Comparison of ENCODE assay signal across 6 cellular contexts in genomic region chr1:43969416-43969745, GRCh38. TPM values are rescaled to one million over a fixed set of nuclear protein-coding genes. Genes with fewer than 3 reads are reported as not detected.
A peak's percentile ranks its signal among the peaks of the same experiment; 100 is the strongest.
DNase-seq lines count a peak whose midpoint lies in the region; ATAC-seq and TF ChIP-seq lines count a peak whose summit lies in the region.

No MANE protein-coding gene starts in this region.

- no peak overlapping the region for H3K27ac ChIP-seq in BLaER1 treated with 17β-estradiol and CSF1 and Interleukin-3, amounts not matched to agents 10 nM and 100 nM
- H3K27ac ChIP-seq in SK-N-MC: no peak overlapping the region
- H3K27ac ChIP-seq in lower lobe of right lung: no peak overlapping the region

- peaks cover 23 to 62% (median 51%) of the 10 kb centered on the region in 11 experiments for H3K36me3 ChIP-seq in BLaER1 treated with 17β-estradiol and CSF1 and Interleukin-3, amounts not matched to agents 10 nM and 100 nM
- H3K36me3 ChIP-seq in SK-N-MC (ENCODE audit: insufficient read depth, low read length) (peaks cover 6% of the 10 kb centered on the region; the same call in 1 of the 2 replicates), lower lobe of right lung (peaks cover 37% of the 10 kb centered on the region)

- ATAC-seq in lower lobe of right lung (no peak), GM21367 (IDR thresholded peaks at IDR 0.05; ENCODE audit: unreplicated experiment) (no peak)

- peak overlapping the region in 8 of 10 experiments; percentile 76 to 94 (median 88); a peak in 8 of 20 replicates for H3K4me3 ChIP-seq in BLaER1 treated with 17β-estradiol and CSF1 and Interleukin-3, amounts not matched to agents 10 nM and 100 nM
- H3K4me3 ChIP-seq in SK-N-MC (peak overlapping the region; percentile 91), lower lobe of right lung (peak overlapping the region; percentile 97)

- H3K4me1 ChIP-seq in BLaER1 treated with 17β-estradiol and CSF1 and Interleukin-3, amounts not matched to agents 10 nM and 100 nM: peaks cover 20 to 26% (median 23%) of the 10 kb centered on the region in 10 experiments
- peaks cover 26% of the 10 kb centered on the region for H3K4me1 ChIP-seq in lower lobe of right lung

- no peaks in the 10 kb centered on the region for H3K27me3 ChIP-seq in BLaER1 treated with 17β-estradiol and CSF1 and Interleukin-3, amounts not matched to agents 10 nM and 100 nM
- H3K27me3 ChIP-seq in lower lobe of right lung (ENCODE audit: low read depth): no peaks in the 10 kb centered on the region

- no peak overlapping the region for H3K9ac ChIP-seq in BLaER1 treated with 17β-estradiol and CSF1 and Interleukin-3, amounts not matched to agents 10 nM and 100 nM
- H3K9ac ChIP-seq in SK-N-MC (ENCODE audit: insufficient read length): no peak overlapping the region

- DNase-seq in SK-N-MC (ENCODE audit: low read depth, low spot score) (no peak), lower lobe of right lung (no peak), GM19240 (ENCODE audit: insufficient read length, low spot score) (no peak), SHP77 (lab: John Stamatoyannopoulos, UW) (no peak)

- H3K4me2 ChIP-seq in BLaER1 treated with 17β-estradiol and CSF1 and Interleukin-3, amounts not matched to agents 10 nM and 100 nM: peak overlapping the region in 10 of 11 experiments; percentile 28 to 90 (median 48); a peak in 16 of 22 replicates

- peaks cover 0 to 47% (median 10%) of the 10 kb centered on the region in 11 experiments; a peak in 10 of 22 replicates for H4K20me1 ChIP-seq in BLaER1 treated with 17β-estradiol and CSF1 and Interleukin-3, amounts not matched to agents 10 nM and 100 nM

- no peaks in the 10 kb centered on the region for H3K9me3 ChIP-seq in BLaER1 treated with 17β-estradiol and CSF1 and Interleukin-3, amounts not matched to agents 10 nM and 100 nM (replicated peaks in 1 of 11)
- H3K9me3 ChIP-seq in SK-N-MC (ENCODE audit: low read depth, low read length) (no peaks in the 10 kb centered on the region), lower lobe of right lung (no peaks in the 10 kb centered on the region)

- intact Hi-C loops in lower lobe of right lung (cut with DNase I): no loop called here

- no peak for TF ChIP-seq CTCF in lower lobe of right lung (IDR thresholded peaks at IDR 0.05)

RNA-seq across cellular contexts. Expression of gene DPH2, which starts 0.4 kb away (rescaled TPM):
- 15.0 TPM for total RNA-seq in lower lobe of right lung

RNA-seq across cellular contexts. Expression of gene ATP6V0B, which starts 5.4 kb away (rescaled TPM):
- total RNA-seq in lower lobe of right lung: 205 TPM

RNA-seq across cellular contexts. Expression of gene B4GALT2, which starts 9.6 kb away (rescaled TPM):
- 17.3 TPM for total RNA-seq in lower lobe of right lung

RNA-seq across cellular contexts. Expression of gene CCDC24, which starts 22.0 kb away (rescaled TPM):
- 10.7 TPM for total RNA-seq in lower lobe of right lung

RNA-seq across cellular contexts. Expression of gene IPO13, which starts 22.6 kb away (rescaled TPM):
- 28.2 TPM for total RNA-seq in lower lobe of right lung
